In genomic region chr3:128338536-128339400, GRCh38 we compare ENCODE assay signal across 1 cellular context.
TF ChIP-seq lines count a peak whose summit lies in the region.

No MANE protein-coding gene starts in this region.

TF ChIP-seq in HEK293, 187 proteins besides CTCF, POLR2A, EP300 and RAD21 (continued from another document and continues in another):
- no peak for TF ChIP-seq ZNF362 (tag by site-specific recombination; IDR thresholded peaks at IDR 0.05)
- no peak for TF ChIP-seq ZNF239 (tag by site-specific recombination; IDR thresholded peaks at IDR 0.05)
- no peak for TF ChIP-seq ZNF175 (tag by site-specific recombination; IDR thresholded peaks at IDR 0.05)
- TF ChIP-seq, protein P1, sequence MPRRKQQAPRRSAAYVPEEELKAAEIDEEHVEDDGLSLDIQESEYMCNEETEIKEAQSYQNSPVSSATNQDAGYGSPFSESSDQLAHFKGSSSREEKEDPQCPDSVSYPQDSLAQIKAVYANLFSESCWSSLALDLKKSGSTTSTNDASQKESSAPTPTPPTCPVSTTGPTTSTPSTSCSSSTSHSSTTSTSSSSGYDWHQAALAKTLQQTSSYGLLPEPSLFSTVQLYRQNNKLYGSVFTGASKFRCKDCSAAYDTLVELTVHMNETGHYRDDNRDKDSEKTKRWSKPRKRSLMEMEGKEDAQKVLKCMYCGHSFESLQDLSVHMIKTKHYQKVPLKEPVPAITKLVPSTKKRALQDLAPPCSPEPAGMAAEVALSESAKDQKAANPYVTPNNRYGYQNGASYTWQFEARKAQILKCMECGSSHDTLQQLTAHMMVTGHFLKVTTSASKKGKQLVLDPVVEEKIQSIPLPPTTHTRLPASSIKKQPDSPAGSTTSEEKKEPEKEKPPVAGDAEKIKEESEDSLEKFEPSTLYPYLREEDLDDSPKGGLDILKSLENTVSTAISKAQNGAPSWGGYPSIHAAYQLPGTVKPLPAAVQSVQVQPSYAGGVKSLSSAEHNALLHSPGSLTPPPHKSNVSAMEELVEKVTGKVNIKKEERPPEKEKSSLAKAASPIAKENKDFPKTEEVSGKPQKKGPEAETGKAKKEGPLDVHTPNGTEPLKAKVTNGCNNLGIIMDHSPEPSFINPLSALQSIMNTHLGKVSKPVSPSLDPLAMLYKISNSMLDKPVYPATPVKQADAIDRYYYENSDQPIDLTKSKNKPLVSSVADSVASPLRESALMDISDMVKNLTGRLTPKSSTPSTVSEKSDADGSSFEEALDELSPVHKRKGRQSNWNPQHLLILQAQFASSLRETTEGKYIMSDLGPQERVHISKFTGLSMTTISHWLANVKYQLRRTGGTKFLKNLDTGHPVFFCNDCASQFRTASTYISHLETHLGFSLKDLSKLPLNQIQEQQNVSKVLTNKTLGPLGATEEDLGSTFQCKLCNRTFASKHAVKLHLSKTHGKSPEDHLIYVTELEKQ (tag by site-specific recombination; IDR thresholded peaks at IDR 0.05; ENCODE audit: borderline replicate concordance): no peak
- no peak for TF ChIP-seq ZNF544 (tag by site-specific recombination; IDR thresholded peaks at IDR 0.05)
- TF ChIP-seq ZNF560 (tag by site-specific recombination; IDR thresholded peaks at IDR 0.05; ENCODE audit: borderline replicate concordance): no peak
- no peak for TF ChIP-seq ZNF571 (tag by site-specific recombination; IDR thresholded peaks at IDR 0.05)
- TF ChIP-seq KLF17 (tag by site-specific recombination; IDR thresholded peaks at IDR 0.05): peak; percentile 57; the same call in 1 of the 2 replicates
- TF ChIP-seq ZNF169 (tag by site-specific recombination; IDR thresholded peaks at IDR 0.05): no peak
- no peak for TF ChIP-seq ZNF394 (tag by site-specific recombination; IDR thresholded peaks at IDR 0.05; ENCODE audit: borderline replicate concordance)
- TF ChIP-seq ZNF548 (tag by site-specific recombination; IDR thresholded peaks at IDR 0.05): no peak
- TF ChIP-seq ZBTB8A (tag by site-specific recombination; IDR thresholded peaks at IDR 0.05): no peak
- TF ChIP-seq KLF9 (tag by site-specific recombination; IDR thresholded peaks at IDR 0.05; ENCODE audit: low read depth): no peak
- no peak for TF ChIP-seq ZNF639 (tag by site-specific recombination; IDR thresholded peaks at IDR 0.05)
- no peak for TF ChIP-seq ZNF133 (tag by site-specific recombination; IDR thresholded peaks at IDR 0.05)
- no peak for TF ChIP-seq ZNF391 (tag by site-specific recombination; IDR thresholded peaks at IDR 0.05; ENCODE audit: borderline replicate concordance, low read depth)
- TF ChIP-seq ZNF600 (tag by site-specific recombination; IDR thresholded peaks at IDR 0.05): no peak
- TF ChIP-seq ZNF211 (tag by site-specific recombination; IDR thresholded peaks at IDR 0.05; ENCODE audit: low read depth): no peak
- no peak for TF ChIP-seq ZNF274 (IDR thresholded peaks at IDR 0.05; ENCODE audit: low read length)
- TF ChIP-seq ZNF274 (tag by site-specific recombination; IDR thresholded peaks at IDR 0.05; ENCODE audit: borderline replicate concordance): no peak
- TF ChIP-seq, protein P2, sequence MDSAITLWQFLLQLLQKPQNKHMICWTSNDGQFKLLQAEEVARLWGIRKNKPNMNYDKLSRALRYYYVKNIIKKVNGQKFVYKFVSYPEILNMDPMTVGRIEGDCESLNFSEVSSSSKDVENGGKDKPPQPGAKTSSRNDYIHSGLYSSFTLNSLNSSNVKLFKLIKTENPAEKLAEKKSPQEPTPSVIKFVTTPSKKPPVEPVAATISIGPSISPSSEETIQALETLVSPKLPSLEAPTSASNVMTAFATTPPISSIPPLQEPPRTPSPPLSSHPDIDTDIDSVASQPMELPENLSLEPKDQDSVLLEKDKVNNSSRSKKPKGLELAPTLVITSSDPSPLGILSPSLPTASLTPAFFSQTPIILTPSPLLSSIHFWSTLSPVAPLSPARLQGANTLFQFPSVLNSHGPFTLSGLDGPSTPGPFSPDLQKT (IDR thresholded peaks at IDR 0.05; ENCODE audit: borderline replicate concordance, low read depth, low read length): no peak
- no peak for TF ChIP-seq ZFHX2 (tag by site-specific recombination; conservative IDR thresholded peaks at IDR 0.05)
- no peak for TF ChIP-seq ZFP37 (tag by site-specific recombination; IDR thresholded peaks at IDR 0.05)
- no peak for TF ChIP-seq ZNF398 (tag by site-specific recombination; IDR thresholded peaks at IDR 0.05)
- no peak for TF ChIP-seq ZNF10 (tag by site-specific recombination; IDR thresholded peaks at IDR 0.05)
- no peak for TF ChIP-seq ZNF658 (tag by site-specific recombination; IDR thresholded peaks at IDR 0.05)
- peak; percentile 79 for TF ChIP-seq TCF7L2 (IDR thresholded peaks at IDR 0.05; ENCODE audit: borderline replicate concordance, low read depth, low read length)
- TF ChIP-seq, protein P3, sequence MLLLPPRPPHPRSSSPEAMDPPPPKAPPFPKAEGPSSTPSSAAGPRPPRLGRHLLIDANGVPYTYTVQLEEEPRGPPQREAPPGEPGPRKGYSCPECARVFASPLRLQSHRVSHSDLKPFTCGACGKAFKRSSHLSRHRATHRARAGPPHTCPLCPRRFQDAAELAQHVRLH (tag by site-specific recombination; IDR thresholded peaks at IDR 0.05): no peak
- TF ChIP-seq ZNF433 (tag by site-specific recombination; IDR thresholded peaks at IDR 0.05; ENCODE audit: low read depth): no peak
- no peak for TF ChIP-seq ZNF155 (tag by site-specific recombination; IDR thresholded peaks at IDR 0.05)
- TF ChIP-seq, protein P4, sequence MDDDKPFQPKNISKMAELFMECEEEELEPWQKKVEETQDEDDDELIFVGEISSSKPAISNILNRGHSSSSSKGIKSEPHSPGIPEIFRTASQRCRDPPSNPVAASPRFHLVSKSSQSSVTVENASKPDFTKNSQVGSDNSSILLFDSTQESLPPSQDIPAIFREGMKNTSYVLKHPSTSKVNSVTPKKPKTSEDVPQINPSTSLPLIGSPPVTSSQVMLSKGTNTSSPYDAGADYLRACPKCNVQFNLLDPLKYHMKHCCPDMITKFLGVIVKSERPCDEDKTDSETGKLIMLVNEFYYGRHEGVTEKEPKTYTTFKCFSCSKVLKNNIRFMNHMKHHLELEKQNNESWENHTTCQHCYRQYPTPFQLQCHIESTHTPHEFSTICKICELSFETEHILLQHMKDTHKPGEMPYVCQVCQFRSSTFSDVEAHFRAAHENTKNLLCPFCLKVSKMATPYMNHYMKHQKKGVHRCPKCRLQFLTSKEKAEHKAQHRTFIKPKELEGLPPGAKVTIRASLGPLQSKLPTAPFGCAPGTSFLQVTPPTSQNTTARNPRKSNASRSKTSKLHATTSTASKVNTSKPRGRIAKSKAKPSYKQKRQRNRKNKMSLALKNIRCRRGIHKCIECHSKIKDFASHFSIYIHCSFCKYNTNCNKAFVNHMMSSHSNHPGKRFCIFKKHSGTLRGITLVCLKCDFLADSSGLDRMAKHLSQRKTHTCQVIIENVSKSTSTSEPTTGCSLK (tag by site-specific recombination; IDR thresholded peaks at IDR 0.05): no peak
- no peak for TF ChIP-seq ZNF555 (tag by site-specific recombination; conservative IDR thresholded peaks at IDR 0.05)
- TF ChIP-seq ZNF16 (tag by site-specific recombination; IDR thresholded peaks at IDR 0.05; ENCODE audit: low read depth): no peak
- TF ChIP-seq REPIN1 (tag by site-specific recombination; IDR thresholded peaks at IDR 0.05; ENCODE audit: low read depth): no peak
- no peak for TF ChIP-seq ZNF768 (tag by site-specific recombination; IDR thresholded peaks at IDR 0.05)
- no peak for TF ChIP-seq ZNF174 (tag by site-specific recombination; IDR thresholded peaks at IDR 0.05)
- TF ChIP-seq ZFP69B (tag by site-specific recombination; IDR thresholded peaks at IDR 0.05): peak; percentile 89
- TF ChIP-seq ZNF776 (tag by site-specific recombination; IDR thresholded peaks at IDR 0.05; ENCODE audit: borderline replicate concordance): no peak
- no peak for TF ChIP-seq ZNF621 (tag by site-specific recombination; IDR thresholded peaks at IDR 0.05)
- TF ChIP-seq ZNF585B (tag by site-specific recombination; IDR thresholded peaks at IDR 0.05): no peak
- TF ChIP-seq, protein P5, sequence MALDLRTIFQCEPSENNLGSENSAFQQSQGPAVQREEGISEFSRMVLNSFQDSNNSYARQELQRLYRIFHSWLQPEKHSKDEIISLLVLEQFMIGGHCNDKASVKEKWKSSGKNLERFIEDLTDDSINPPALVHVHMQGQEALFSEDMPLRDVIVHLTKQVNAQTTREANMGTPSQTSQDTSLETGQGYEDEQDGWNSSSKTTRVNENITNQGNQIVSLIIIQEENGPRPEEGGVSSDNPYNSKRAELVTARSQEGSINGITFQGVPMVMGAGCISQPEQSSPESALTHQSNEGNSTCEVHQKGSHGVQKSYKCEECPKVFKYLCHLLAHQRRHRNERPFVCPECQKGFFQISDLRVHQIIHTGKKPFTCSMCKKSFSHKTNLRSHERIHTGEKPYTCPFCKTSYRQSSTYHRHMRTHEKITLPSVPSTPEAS (tag by site-specific recombination; IDR thresholded peaks at IDR 0.05): no peak
- TF ChIP-seq OVOL3 (tag by site-specific recombination; IDR thresholded peaks at IDR 0.05): no peak
- no peak for TF ChIP-seq RBAK (tag by site-specific recombination; IDR thresholded peaks at IDR 0.05)
- TF ChIP-seq ZBTB48 (tag by site-specific recombination; IDR thresholded peaks at IDR 0.05): no peak
- TF ChIP-seq SCRT2 (tag by site-specific recombination; IDR thresholded peaks at IDR 0.05): no peak
- TF ChIP-seq GLIS2 (tag by site-specific recombination; IDR thresholded peaks at IDR 0.05): 0 out of 2 replicates have a peak, but pooled peaks have one; percentile 21
- no peak for TF ChIP-seq GLI4 (tag by site-specific recombination; IDR thresholded peaks at IDR 0.05)
- TF ChIP-seq ATF2 (tag by site-specific recombination; IDR thresholded peaks at IDR 0.05; ENCODE audit: low read depth): no peak
- TF ChIP-seq ZNF76 (tag by site-specific recombination; IDR thresholded peaks at IDR 0.05; ENCODE audit: borderline replicate concordance, low read depth): no peak
- TF ChIP-seq ZNF664 (tag by site-specific recombination; IDR thresholded peaks at IDR 0.05): no peak
